Comparison of ENCODE assay signal across 15 cellular contexts in genomic region chr20:63364801-63365585, GRCh38. TPM values are rescaled to one million over a fixed set of nuclear protein-coding genes. Genes with fewer than 3 reads are reported as not detected.
DNase-seq lines count a peak whose midpoint lies in the region; ATAC-seq, FAIRE-seq and TF ChIP-seq lines count a peak whose summit lies in the region.
"Had no signal": no experiment of that assay in that cellular context is flagged by ENCODE, and none has a peak within 500 bp of the region (broad histone marks: within the 10 kb centered on the region; RNA-seq: fewer than 3 reads in every experiment).

No MANE protein-coding gene starts in this region.

- 90% methylated on average over 14 of the region's 20 CpGs; no CpG with 5 or more reads in 1 of the 2 experiments for WGBS in H1 (ENCODE audit: extremely low coverage in 1 of 2, insufficient coverage in 1 of 2, insufficient read length in 1 of 2, insufficient replicate concordance in 2 of 2, low coverage in 1 of 2, low lambda C conversion rate in 2 of 2, missing lambda C conversion rate in 1 of 2), 2 experiments
- 70 to 78% methylated on average over 20 of the region's 20 CpGs for WGBS in lung, 2 donors

- no peak overlapping the region for H4K5ac ChIP-seq in H1 (ENCODE audit: insufficient read length, low read depth, low read length)

- H2BK5ac ChIP-seq in H1 (ENCODE audit: low read depth, low read length): no peak overlapping the region

- H3K9ac ChIP-seq in BLaER1 treated with 17β-estradiol and CSF1 and Interleukin-3, amounts not matched to agents 10 nM and 100 nM: no peak overlapping the region
- no peak overlapping the region for H3K9ac ChIP-seq in H1 (replicated peaks in 1 of 4; ENCODE audit: extremely low read depth in 1 of 4, low read depth in 3 of 4, low read length in 3 of 4)

- H3K9me3 Mint-ChIP-seq in endothelial cell (ENCODE audit: unreplicated experiment): no peaks in the 10 kb centered on the region

- no peak overlapping the region for H3K4me3 Mint-ChIP-seq in endothelial cell (ENCODE audit: unreplicated experiment)
- H3K4me3 Mint-ChIP-seq: CD14-positive monocyte had no signal

- H3K36me3 ChIP-seq in BLaER1 treated with 17β-estradiol and CSF1 and Interleukin-3, amounts not matched to agents 10 nM and 100 nM: no peaks in the 10 kb centered on the region
- no peaks in the 10 kb centered on the region for H3K36me3 ChIP-seq in H1 (ENCODE audit: control insufficient read depth in 2 of 4, insufficient read depth in 4 of 4, low read length in 3 of 4)
- H3K36me3 ChIP-seq in lung (ENCODE audit: control insufficient read depth in 2 of 2, insufficient read depth in 2 of 2, low read length in 2 of 2): no peaks in the 10 kb centered on the region

- no peak overlapping the region for H3K27ac Mint-ChIP-seq in endothelial cell (ENCODE audit: unreplicated experiment)
- H3K27ac Mint-ChIP-seq: CD14-positive monocyte had no signal

- no peaks in the 10 kb centered on the region for H3K9me3 ChIP-seq in BLaER1 treated with 17β-estradiol and CSF1 and Interleukin-3, amounts not matched to agents 10 nM and 100 nM (replicated peaks in 1 of 11)
- H3K9me3 ChIP-seq in H1 (ENCODE audit: insufficient read depth in 2 of 2, low read depth in 1 of 2, low read length in 1 of 2) (no peaks in the 10 kb centered on the region), lung (ENCODE audit: control insufficient read depth in 2 of 2, insufficient read depth in 1 of 2, low read length in 1 of 2) (peaks cover 0 to 4% of the 10 kb centered on the region in 2 donors)

- peaks cover 13% of the 10 kb centered on the region; the same call in 1 of the 2 replicates for H3K23me2 ChIP-seq in H1 (ENCODE audit: low read depth, low read length)

- H2BK12ac ChIP-seq in H1 (ENCODE audit: low read depth, low read length): peak overlapping the region; percentile 84; the same call in 1 of the 2 replicates

- H3K4ac ChIP-seq in H1 (replicated peaks; ENCODE audit: insufficient read length, low read depth, low read length): peak overlapping the region; percentile 38

- H3K56ac ChIP-seq in H1 (replicated peaks; ENCODE audit: insufficient read length, low read depth, low read length): no peak overlapping the region

- no peak overlapping the region for H2BK20ac ChIP-seq in H1 (ENCODE audit: low read length)

- no peak overlapping the region for H3K4me3 ChIP-seq in BLaER1 treated with 17β-estradiol and CSF1 and Interleukin-3, amounts not matched to agents 10 nM and 100 nM
- H3K4me3 ChIP-seq in H1 (ENCODE audit: extremely low read depth in 1 of 4, insufficient read depth in 2 of 4, low read depth in 3 of 4, low read length in 4 of 4): no peak overlapping the region
- H3K4me3 ChIP-seq in lung: no peak overlapping the region

- peaks cover 10% of the 10 kb centered on the region for H3K27me3 Mint-ChIP-seq in endothelial cell (ENCODE audit: unreplicated experiment)

- peaks cover 29 to 44% (median 35%) of the 10 kb centered on the region in 11 experiments for H3K27me3 ChIP-seq in BLaER1 treated with 17β-estradiol and CSF1 and Interleukin-3, amounts not matched to agents 10 nM and 100 nM
- H3K27me3 ChIP-seq in H1 (replicated peaks in 1 of 4; ENCODE audit: control insufficient read depth in 3 of 4, extremely low read depth in 1 of 4, insufficient read depth in 3 of 4, low read length in 3 of 4): peaks cover 0 to 29% (median 18%) of the 10 kb centered on the region in 4 experiments; a peak in 6 of 7 replicates
- peaks cover 21% of the 10 kb centered on the region for H3K27me3 ChIP-seq in lung (ENCODE audit: control insufficient read depth, insufficient read depth)

- no peak overlapping the region; the same call in 1 of the 2 replicates for H2BK15ac ChIP-seq in H1 (ENCODE audit: low read length)

- no peak overlapping the region for H2BK120ac ChIP-seq in H1 (replicated peaks; ENCODE audit: low read depth, low read length)

- TF ChIP-seq POLR2A in H1 (IDR thresholded peaks at IDR 0.05; ENCODE audit: control extremely low read depth in 1 of 2, low read depth in 2 of 2, low read length in 2 of 2): no peak

- H3K79me1 ChIP-seq in H1 (ENCODE audit: low read depth, low read length): peaks cover 2% of the 10 kb centered on the region; the same call in 1 of the 2 replicates

- peaks cover 0 to 35% (median 26%) of the 10 kb centered on the region in 10 experiments; a peak in 14 of 20 replicates for H3K4me1 ChIP-seq in BLaER1 treated with 17β-estradiol and CSF1 and Interleukin-3, amounts not matched to agents 10 nM and 100 nM
- H3K4me1 ChIP-seq in H1 (replicated peaks in 1 of 4; ENCODE audit: control insufficient read depth in 3 of 4, insufficient read depth in 4 of 4, low read length in 3 of 4) (peaks cover 0 to 19% (median 14%) of the 10 kb centered on the region in 4 experiments; a peak in 6 of 7 replicates), lung (ENCODE audit: control insufficient read depth in 2 of 2, insufficient read depth in 2 of 2, low read length in 2 of 2) (no peaks in the 10 kb centered on the region)

- H3K79me2 ChIP-seq in H1 (ENCODE audit: control insufficient read depth in 1 of 2, insufficient read depth in 2 of 2, low read length in 2 of 2): no peaks in the 10 kb centered on the region

- no peak for TF ChIP-seq CTCF in H1 (IDR thresholded peaks at IDR 0.05; ENCODE audit: control extremely low read depth in 1 of 3, insufficient read depth in 1 of 3, low read depth in 1 of 3, low read length in 3 of 3)
- no peak for TF ChIP-seq CTCF in lung (IDR thresholded peaks at IDR 0.05; ENCODE audit: control extremely low read depth, extremely low read depth)
- TF ChIP-seq CTCF in endothelial cell (IDR thresholded peaks at IDR 0.05; ENCODE audit: unreplicated experiment): no peak

- H2AK5ac ChIP-seq in H1 (ENCODE audit: low read depth, low read length): no peak overlapping the region

- DNase-seq in NCI-H2196 (lab: John Stamatoyannopoulos, UW; ENCODE audit: unreplicated experiment): peak; percentile 49
- DNase-seq in H1 (ENCODE audit: low read depth in 1 of 2, low spot score in 2 of 2): no peak
- DNase-seq in lung (ENCODE audit: low spot score): no peak
- DNase-seq in endothelial cell (ENCODE audit: low spot score): no peak
- DNase-seq: DMS153, NCI-H1105 treated with DMSO at 0.1 percent for 48 hours, NCI-H1930, NCI-H2171 had no signal

- POLR2A ChIA-PET in H1 (lab: Charles Lee; ENCODE audit: partially characterized antibody): no interaction called here

- no peak overlapping the region for H3K23ac ChIP-seq in H1 (ENCODE audit: insufficient read length)

- H3K36me3 Mint-ChIP-seq in endothelial cell (ENCODE audit: low read depth, unreplicated experiment): no peaks in the 10 kb centered on the region
- H3K36me3 Mint-ChIP-seq: CD14-positive monocyte had no signal

- no peak for FAIRE-seq in H1 (lab: Jason Lieb, UNC)
- FAIRE-seq: H54 had no signal

- peak; percentile 10 for ATAC-seq in lung (ENCODE audit: insufficient read depth, low FRiP score)
- no peak for ATAC-seq in HG02678 (IDR thresholded peaks at IDR 0.05; ENCODE audit: unreplicated experiment)
- no peak for ATAC-seq in SK-N-SH treated with all-trans-retinoic acid at 6 μM for 48 hours

- no peak for TF ChIP-seq EP300 in H1 (IDR thresholded peaks at IDR 0.05; ENCODE audit: borderline replicate concordance in 1 of 2, low read depth in 2 of 2, low read length in 2 of 2)

- TF ChIP-seq RAD21 in H1 (IDR thresholded peaks at IDR 0.05 in 1 of 2, conservative IDR thresholded peaks at IDR 0.05 in 1 of 2; ENCODE audit: low read depth in 2 of 2, low read length in 2 of 2): no peak

- no peak overlapping the region; the same call in 1 of the 2 replicates for H3K18ac ChIP-seq in H1 (ENCODE audit: extremely low read depth, low read length)

- no peaks in the 10 kb centered on the region for H3K4me1 Mint-ChIP-seq in endothelial cell (ENCODE audit: unreplicated experiment)
- H3K4me1 Mint-ChIP-seq: CD14-positive monocyte had no signal

- no peak overlapping the region for H3K27ac ChIP-seq in BLaER1 treated with 17β-estradiol and CSF1 and Interleukin-3, amounts not matched to agents 10 nM and 100 nM
- H3K27ac ChIP-seq in H1 (ENCODE audit: low read depth, low read length) (no peak overlapping the region), lung (ENCODE audit: low read depth in 1 of 2, low read length in 1 of 2) (no peak overlapping the region)

- no peak overlapping the region for H2AFZ ChIP-seq in H1 (ENCODE audit: low read length)

- CTCF ChIA-PET in H1 (lab: Charles Lee; ENCODE audit: partially characterized antibody): interaction anchor here (0.7 to 8.1 kb wide), 5 partner anchors 15 to 608 kb away, joined by 3 to 85 read pairs (median 3); no protein-coding TSS in a partner anchor

- H3K14ac ChIP-seq in H1 (ENCODE audit: insufficient read length): no peak overlapping the region

- H4K91ac ChIP-seq in H1 (replicated peaks; ENCODE audit: insufficient read length, low read length): peak overlapping the region; percentile 65

- H4K8ac ChIP-seq in H1 (ENCODE audit: extremely low read depth, insufficient read depth, low read length): no peak overlapping the region

- peak overlapping the region in 6 of 11 experiments; percentile 7 to 54 (median 42); a peak in 9 of 22 replicates for H3K4me2 ChIP-seq in BLaER1 treated with 17β-estradiol and CSF1 and Interleukin-3, amounts not matched to agents 10 nM and 100 nM
- H3K4me2 ChIP-seq in H1 (ENCODE audit: insufficient read depth in 1 of 2, low read depth in 2 of 2, low read length in 2 of 2): no peak overlapping the region

- peaks cover 0 to 87% (median 7%) of the 10 kb centered on the region in 11 experiments; a peak in 10 of 22 replicates for H4K20me1 ChIP-seq in BLaER1 treated with 17β-estradiol and CSF1 and Interleukin-3, amounts not matched to agents 10 nM and 100 nM
- no peaks in the 10 kb centered on the region for H4K20me1 ChIP-seq in H1 (replicated peaks in 1 of 2; ENCODE audit: control insufficient read depth in 1 of 2, insufficient read depth in 2 of 2, low read length in 2 of 2)

TF ChIP-seq in H1, 55 proteins besides CTCF, POLR2A, EP300 and RAD21 (continues in another document):
- TF ChIP-seq NRF1 (IDR thresholded peaks at IDR 0.05; ENCODE audit: low read depth, low read length) (no peak), SP4 (IDR thresholded peaks at IDR 0.05; ENCODE audit: low read length) (no peak)

TF ChIP-seq in SK-N-SH treated with all-trans-retinoic acid at 6 μM for 48 hours, 23 proteins besides CTCF, POLR2A, EP300 and RAD21 (continues in another document):
- no peak for TF ChIP-seq BACH2 (CRISPR knock-in tag; IDR thresholded peaks at IDR 0.05; ENCODE audit: borderline replicate concordance)
- TF ChIP-seq ZFP3 (CRISPR knock-in tag; IDR thresholded peaks at IDR 0.05): no peak
- TF ChIP-seq ZFP30 (CRISPR knock-in tag; IDR thresholded peaks at IDR 0.05): no peak

RNA-seq across cellular contexts. Expression of gene CHRNA4, which starts 3.8 kb away (rescaled TPM):
- total RNA-seq in H1 (2021; fragmentation: NEBNext Ultra II Directional; extraction: Animal tissue kit (Norgen Biotek cat#: 25700)): 2.7 and 5.7 TPM in 2 replicates
- 4.3 and 5.0 TPM in 2 replicates for polyA plus RNA-seq in H1 (2011; rRNA removed)
- 1.8 TPM for polyA plus RNA-seq in H1 (2011; cell fraction: cytosol; rRNA removed)
- polyA plus RNA-seq in H1 (2011; cell fraction: nucleus; rRNA removed): 4.9 TPM
- 2.0 to 4.0 TPM (median 2.5 TPM) in 4 replicates for polyA plus RNA-seq in H1 (2012, experiment 1 of 2)
- 1.6 TPM for polyA plus RNA-seq in H1 (2012, experiment 2 of 2)
- 4.1 TPM for polyA plus RNA-seq in H1 (2013, experiment 1 of 2)
- 3.8 TPM for polyA plus RNA-seq in H1 (2013, experiment 2 of 2)
- 5.6 and 11.1 TPM in 2 replicates for polyA minus RNA-seq in H1 (2011; rRNA and poly(A)+ RNA removed)
- polyA minus RNA-seq in H1 (2011; cell fraction: cytosol; rRNA and poly(A)+ RNA removed): 8.4 TPM
- 4.4 TPM for polyA minus RNA-seq in H1 (2011; cell fraction: nucleus; rRNA and poly(A)+ RNA removed)
- total RNA-seq in lung: 1 to 10 TPM in 1 of 2 donors, under 1 TPM in 1; 0.85 to 1.1 TPM
- polyA plus RNA-seq in lung: under 1 TPM; 0.01 to 0.06 TPM
- 2.6 TPM for total RNA-seq in endothelial cell (ENCODE audit: unreplicated experiment)
- total RNA-seq: LHCN-M2, NCI-H460 had no signal
- polyA plus RNA-seq: CD14-positive monocyte had no signal

Comparison
In these comparisons a context has a peak if more than half of its experiments do, and no peak if none do; other contexts are left out.
1. H3K4me2 ChIP-seq: peak in BLaER1 treated with 17β-estradiol and CSF1 and Interleukin-3, amounts not matched to agents 10 nM and 100 nM (6 of 11); none in H1 (0 of 2).